ENCODE assay signal across 1 cellular context in the genomic region with DNA sequence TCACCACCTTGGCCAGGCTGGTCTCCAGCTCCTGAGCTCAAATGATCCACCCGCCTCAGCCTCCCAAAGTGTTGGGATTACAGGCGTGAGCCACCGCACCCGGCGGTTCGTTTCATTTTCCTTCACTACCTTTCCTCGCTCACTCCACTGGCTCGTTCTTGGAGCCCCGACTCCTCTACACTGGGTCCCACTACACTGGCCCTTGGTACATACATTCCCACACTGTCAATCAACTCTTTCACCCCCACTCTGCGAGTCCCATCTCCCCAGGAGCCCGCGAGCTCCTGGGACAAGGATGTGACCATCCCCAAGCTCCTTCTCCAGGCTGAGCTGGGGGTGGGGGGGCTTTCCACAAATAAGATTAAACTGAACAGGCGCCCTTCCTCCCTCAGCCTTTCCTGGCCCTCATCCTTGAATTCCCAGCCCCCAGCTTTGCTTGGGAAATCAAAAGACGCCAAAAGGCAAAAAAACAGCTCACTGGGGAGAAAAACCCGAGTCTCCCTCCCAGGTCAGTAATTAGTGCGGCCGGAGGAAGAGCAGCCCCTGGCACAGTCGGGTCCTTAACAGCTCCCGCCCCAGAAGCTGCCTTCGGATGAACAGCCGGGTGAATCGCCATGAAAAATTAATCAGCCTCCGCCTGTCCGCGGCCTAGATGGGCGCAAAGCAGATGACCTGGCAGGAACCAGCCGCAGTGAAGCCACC.
TF ChIP-seq lines count a peak whose summit lies in the region.

No MANE protein-coding gene starts in this region.

TF ChIP-seq in WTC11, 78 proteins besides CTCF, POLR2A, EP300 and RAD21 (continued from another document):
- no peak for TF ChIP-seq CBFB (CRISPR knock-in tag; IDR thresholded peaks at IDR 0.05; ENCODE audit: low read depth)
